In the genomic region with DNA sequence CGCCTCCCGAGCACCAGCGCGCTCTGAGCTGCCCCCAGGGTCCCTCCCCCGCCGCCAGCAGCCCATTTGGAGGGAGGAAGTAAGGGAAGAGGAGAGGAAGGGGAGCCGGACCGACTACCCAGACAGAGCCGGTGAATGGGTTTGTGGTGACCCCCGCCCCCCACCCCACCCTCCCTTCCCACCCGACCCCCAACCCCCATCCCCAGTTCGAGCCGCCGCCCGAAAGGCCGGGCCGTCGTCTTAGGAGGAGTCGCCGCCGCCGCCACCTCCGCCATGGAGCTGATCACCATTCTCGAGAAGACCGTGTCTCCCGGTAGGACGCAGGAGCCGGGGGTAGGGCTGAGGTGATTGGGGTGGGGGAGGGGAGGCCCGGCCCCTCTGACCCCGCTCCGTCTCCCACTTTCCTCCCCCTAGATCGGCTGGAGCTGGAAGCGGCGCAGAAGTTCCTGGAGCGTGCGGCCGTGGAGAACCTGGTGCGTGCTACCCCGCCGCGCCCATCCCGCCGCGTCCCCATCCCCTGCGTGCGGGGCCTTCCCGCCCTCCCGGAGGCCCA, we compare ENCODE assay signal across 8 cellular contexts. TPM values are rescaled to one million over a fixed set of nuclear protein-coding genes. Genes with fewer than 3 reads are reported as not detected.
DNase-seq lines count a peak whose midpoint lies in the region; ATAC-seq and TF ChIP-seq lines count a peak whose summit lies in the region.

No MANE protein-coding gene starts in this region.

- DNase-seq in Right ventricle myocardium inferior (ENCODE audit: missing footprints), result no peak
- no peak for DNase-seq in cardiac septum (ENCODE audit: low spot score)
- DNase-seq in MCF 10A (ENCODE audit: unreplicated experiment), result no peak
- no peak for DNase-seq in memory B cell (ENCODE audit: low spot score in 2 of 2)
- no peak for DNase-seq in upper lobe of left lung
- no peak for DNase-seq in kidney tubule cell (ENCODE audit: low spot score)
- no peak for DNase-seq in cortex of kidney (lab: John Stamatoyannopoulos, UW)

- no peaks in the 10 kb centered on the region for H3K9me2 ChIP-seq in OCI-LY1 (ENCODE audit: low read depth, low read length)

- no TSS peak for BruUV-seq in MCF 10A (replicated peaks; lab: Mats Ljungman, UMichigan)

- H3K4me3 Mint-ChIP-seq in MCF 10A (ENCODE audit: unreplicated experiment) (peak overlapping the region; percentile 88), memory B cell (peak overlapping the region; percentile 97)

- H4K20me1 ChIP-seq in OCI-LY1 (ENCODE audit: insufficient read depth, low read length), result no peaks in the 10 kb centered on the region

- H3K9me3 ChIP-seq in OCI-LY1 (ENCODE audit: low read length) (no peaks in the 10 kb centered on the region), upper lobe of left lung (no peaks in the 10 kb centered on the region)

- POLR2A ChIA-PET in MCF 10A (lab: Yijun Ruan, JAX), result interaction anchor here (0.7 to 3.6 kb wide), 25 partner anchors 9 to 581 kb away, joined by 3 to 31 read pairs (median 4); partner anchors contain the start of genes LRRC46, MRPL10 and SP6

- H3K4me2 ChIP-seq in OCI-LY1 (ENCODE audit: low read length), result peak overlapping the region; percentile 38; the same call in 1 of the 2 replicates

- H3K9ac ChIP-seq in OCI-LY1 (ENCODE audit: low read length), result peak overlapping the region; percentile 81

- intact Hi-C loops in Right ventricle myocardium inferior (cut with DNase I), result no loop called here
- intact Hi-C loops in cardiac septum (cut with DNase I), result loop anchor here (5.0 kb wide), 1 partner anchor 42 kb away; the partner anchor contains the start of gene TBKBP1
- intact Hi-C loops in MCF 10A (cut with micrococcal nuclease), result no loop called here

- H3K4me1 ChIP-seq in OCI-LY1 (ENCODE audit: insufficient read depth, low read length, severe bottlenecking) (peaks cover 54% of the 10 kb centered on the region), upper lobe of left lung (peaks cover 22 to 65% (median 35%) of the 10 kb centered on the region in 4 donors)

- TF ChIP-seq CTCF in OCI-LY1 (IDR thresholded peaks at IDR 0.05; ENCODE audit: low read length) (no peak), MCF 10A (IDR thresholded peaks at IDR 0.05; ENCODE audit: unreplicated experiment) (no peak), upper lobe of left lung (IDR thresholded peaks at IDR 0.05) (no peak)

- 0% methylated on average over 4 to 27 of the region's 48 CpGs for WGBS in upper lobe of left lung, 2 donors

- H3K27me3 ChIP-seq in OCI-LY1 (ENCODE audit: insufficient read depth, low read length) (no peaks in the 10 kb centered on the region), upper lobe of left lung (no peaks in the 10 kb centered on the region)

- ATAC-seq in Right ventricle myocardium inferior (peak; percentile 11), memory B cell (ENCODE audit: low read depth) (peak; percentile 7), upper lobe of left lung (ENCODE audit: low FRiP score in 2 of 2) (peak; percentile 2 to 30)

- peak overlapping the region; percentile 78 for H3K4me3 ChIP-seq in OCI-LY1 (ENCODE audit: low read depth, low read length, poor library complexity, severe bottlenecking)
- peak overlapping the region; percentile 93 to 98 (median 94) for H3K4me3 ChIP-seq in upper lobe of left lung

- H3K27me3 Mint-ChIP-seq in MCF 10A (ENCODE audit: insufficient read depth, unreplicated experiment) (no peaks in the 10 kb centered on the region), memory B cell (no peaks in the 10 kb centered on the region)

- H3K4me1 Mint-ChIP-seq in MCF 10A (ENCODE audit: insufficient read depth, unreplicated experiment), result peaks cover 26% of the 10 kb centered on the region
- H3K4me1 Mint-ChIP-seq in memory B cell, result peaks cover 30% of the 10 kb centered on the region

- H2AFZ ChIP-seq in OCI-LY1 (ENCODE audit: low read length), result no peak overlapping the region

- H3K27ac ChIP-seq in OCI-LY1 (ENCODE audit: low read depth, low read length, poor library complexity, severe bottlenecking) (peak overlapping the region; percentile 90), upper lobe of left lung (peak overlapping the region; percentile 85 to 99 (median 96))

- peak in 1 of 4 donors; percentile 48 for TF ChIP-seq POLR2A in upper lobe of left lung (IDR thresholded peaks at IDR 0.05)

- H3K79me2 ChIP-seq in OCI-LY1 (ENCODE audit: insufficient read depth, low read length), result peaks cover 40% of the 10 kb centered on the region

- no peaks in the 10 kb centered on the region for H3F3A ChIP-seq in OCI-LY1 (ENCODE audit: insufficient read depth, low read length)

- no peak for TF ChIP-seq EP300 in upper lobe of left lung (IDR thresholded peaks at IDR 0.05)

- H3K27ac Mint-ChIP-seq in MCF 10A (ENCODE audit: low read depth, unreplicated experiment) (peak overlapping the region; percentile 91), memory B cell (peak overlapping the region; percentile 87)

- no peaks in the 10 kb centered on the region for H3K9me3 Mint-ChIP-seq in MCF 10A (ENCODE audit: unreplicated experiment)
- H3K9me3 Mint-ChIP-seq in memory B cell, result no peaks in the 10 kb centered on the region

- CTCF ChIA-PET in MCF 10A (lab: Yijun Ruan, JAX), result interaction anchor here (1.0 kb wide), 1 partner anchor 28 kb away, joined by 3 read pairs; no protein-coding TSS in a partner anchor

- peaks cover 47% of the 10 kb centered on the region for H3K36me3 Mint-ChIP-seq in MCF 10A (ENCODE audit: insufficient read depth, unreplicated experiment)
- H3K36me3 Mint-ChIP-seq in memory B cell, result peaks cover 18% of the 10 kb centered on the region

- H3K36me3 ChIP-seq in OCI-LY1 (ENCODE audit: insufficient read depth, low read length) (peaks cover 43% of the 10 kb centered on the region), upper lobe of left lung (peaks cover 15 to 35% (median 28%) of the 10 kb centered on the region in 4 donors)

RNA-seq across cellular contexts. Expression of gene KPNB1, which starts 0.3 kb away (rescaled TPM):
- total RNA-seq in Right ventricle myocardium inferior (166 TPM), cardiac septum (185 TPM), MCF 10A (2022) (522 and 609 TPM in 2 replicates), upper lobe of left lung (100 to 1,000 TPM; 162 to 223 (median 175) TPM)

RNA-seq across cellular contexts. Expression of gene TBKBP1, which starts 43.9 kb away (rescaled TPM):
- 14.2 TPM for total RNA-seq in Right ventricle myocardium inferior
- 11.2 TPM for total RNA-seq in cardiac septum
- total RNA-seq in MCF 10A (2022), result 0.40 and 1.5 TPM in 2 replicates
- 10 to 100 TPM in 4 of 6 donors, 1 to 10 TPM in 2; 6.4 to 28.3 (median 12.8) TPM for total RNA-seq in upper lobe of left lung
